ENCODE assay signal across 8 cellular contexts in the genomic region with DNA sequence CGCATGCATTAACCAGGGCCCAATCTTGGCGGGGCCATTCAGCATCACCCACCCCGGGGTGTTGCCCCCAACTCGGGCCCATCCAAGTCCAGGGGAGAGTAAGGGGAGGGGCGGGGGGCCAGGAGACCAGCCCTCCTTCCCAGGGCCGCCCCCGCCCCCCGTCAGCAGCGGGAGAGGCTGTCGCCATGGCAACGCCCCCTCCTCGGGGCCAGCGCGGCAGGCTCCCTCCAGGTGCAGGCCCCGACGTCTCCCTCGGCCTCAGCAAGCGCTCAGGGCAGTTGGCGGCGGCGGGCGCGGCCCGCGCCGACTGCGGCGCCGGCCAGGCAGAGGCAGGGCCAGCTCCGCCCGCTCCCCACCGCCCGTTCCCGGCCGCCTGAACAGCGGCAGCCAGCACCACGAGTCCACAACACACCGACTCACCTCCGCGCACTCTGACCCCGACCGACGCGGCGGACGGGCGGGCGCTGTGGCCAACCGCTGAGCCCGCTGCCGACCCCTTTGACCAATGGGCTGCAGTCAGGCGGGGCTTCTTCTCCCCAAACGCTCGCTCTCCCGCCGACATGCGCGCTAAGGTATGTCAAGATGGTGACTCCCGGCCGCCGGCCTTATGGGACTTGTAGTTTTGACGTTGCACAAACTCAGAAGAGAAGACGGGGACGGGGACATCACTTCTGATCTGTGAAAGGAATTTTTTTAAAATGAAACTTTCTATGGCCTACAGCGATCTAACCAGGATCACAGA. TPM values are rescaled to one million over a fixed set of nuclear protein-coding genes. Genes with fewer than 3 reads are reported as not detected.
DNase-seq lines count a peak whose midpoint lies in the region; ATAC-seq and TF ChIP-seq lines count a peak whose summit lies in the region.

A gene with protein sequence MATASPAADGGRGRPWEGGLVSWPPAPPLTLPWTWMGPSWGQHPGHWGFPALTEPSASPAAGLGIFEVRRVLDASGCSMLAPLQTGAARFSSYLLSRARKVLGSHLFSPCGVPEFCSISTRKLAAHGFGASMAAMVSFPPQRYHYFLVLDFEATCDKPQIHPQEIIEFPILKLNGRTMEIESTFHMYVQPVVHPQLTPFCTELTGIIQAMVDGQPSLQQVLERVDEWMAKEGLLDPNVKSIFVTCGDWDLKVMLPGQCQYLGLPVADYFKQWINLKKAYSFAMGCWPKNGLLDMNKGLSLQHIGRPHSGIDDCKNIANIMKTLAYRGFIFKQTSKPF (minus strand): TSS at position 418 of the 742 bp plus-strand sequence. CDS start 231 bp downstream, at position 187.

- WGBS in prostate gland: 2% methylated on average over 27 of the region's 65 CpGs
- WGBS in urinary bladder: under 1% methylated on average over 65 of the region's 65 CpGs

- intact Hi-C loops in left ventricle myocardium superior (cut with micrococcal nuclease) (no loop called here), prostate gland (cut with DNase I) (loop anchor here (10.0 kb wide), 1 partner anchor 140 kb away; the partner anchor contains the start of gene DMAP1)

- peak; percentile 99 for ATAC-seq in GM18498 (IDR thresholded peaks at IDR 0.05; ENCODE audit: unreplicated experiment)
- peak; percentile 91 for ATAC-seq in HG02938 (IDR thresholded peaks at IDR 0.05; ENCODE audit: unreplicated experiment)
- peak; percentile 100 for ATAC-seq in left ventricle myocardium superior

- no peaks in the 10 kb centered on the region for H3K27me3 ChIP-seq in prostate gland (replicated peaks; ENCODE audit: insufficient read depth)

- DNase-seq in NCI-H187 (lab: John Stamatoyannopoulos, UW) (peak; percentile 84 to 91), T-helper 2 cell (peak; percentile 90 to 98 (median 95)), left ventricle myocardium superior (peak; percentile 98), prostate gland (ENCODE audit: low spot score) (peak; percentile 97)

- TF ChIP-seq POLR2A in prostate gland (IDR thresholded peaks at IDR 0.05): peak; percentile 72

- peak within 1 kb of the TSS; percentile 79 to 94 for H3K4me3 ChIP-seq in prostate gland
- H3K4me3 ChIP-seq in urinary bladder (ENCODE audit: low read depth, low read length): peak within 1 kb of the TSS; percentile 99

- peak in 1 of 4 experiments; percentile 10 for TF ChIP-seq CTCF in prostate gland (IDR thresholded peaks at IDR 0.05)

- H3K4me1 ChIP-seq in prostate gland (replicated peaks) (peaks cover 6% of the 10 kb centered on the region), urinary bladder (ENCODE audit: insufficient read depth) (peaks cover 2% of the 10 kb centered on the region)

- peak within 1 kb of the TSS; percentile 46 for H3K27ac ChIP-seq in angular gyrus (ENCODE audit: low read depth, low read length)
- H3K27ac ChIP-seq in prostate gland: peak within 1 kb of the TSS; percentile 26 to 64
- H3K27ac ChIP-seq in urinary bladder (ENCODE audit: low read depth): peak within 1 kb of the TSS; percentile 16

- H3K36me3 ChIP-seq in prostate gland (no peaks in the 10 kb centered on the region), urinary bladder (ENCODE audit: insufficient read depth) (no peaks in the 10 kb centered on the region)

- no peaks in the 10 kb centered on the region for H3K9me3 ChIP-seq in prostate gland

RNA-seq across cellular contexts. Expression of the gene that starts here (rescaled TPM):
- 52.6 TPM for total RNA-seq in left ventricle myocardium superior
- total RNA-seq in prostate gland: 100 to 1,000 TPM in 1 of 2 donors, 10 to 100 TPM in 1; 84.0 to 114 TPM
- 34.3 TPM for total RNA-seq in urinary bladder
- 46.4 TPM for polyA plus RNA-seq in urinary bladder

Comparison
In these comparisons a context has a peak if more than half of its experiments do, and no peak if none do; other contexts are left out.
1. Peak in every context shown above with its lines: DNase-seq, ATAC-seq, H3K4me3 ChIP-seq and H3K27ac ChIP-seq.